In genomic region chr6:107460074-107460631, GRCh38 we compare ENCODE assay signal across 8 cellular contexts. TPM values are rescaled to one million over a fixed set of nuclear protein-coding genes. Genes with fewer than 3 reads are reported as not detected.
A peak's percentile ranks its signal among the peaks of the same experiment; 100 is the strongest.
DNase-seq lines count a peak whose midpoint lies in the region; ATAC-seq and TF ChIP-seq lines count a peak whose summit lies in the region.

No MANE protein-coding gene starts in this region.

- TF ChIP-seq CTCF in heart right ventricle (IDR thresholded peaks at IDR 0.05) = no peak
- no peak for TF ChIP-seq CTCF in activated CD8-positive, alpha-beta T cell treated with anti-CD3 and anti-CD28 coated beads for 36 hours (IDR thresholded peaks at IDR 0.05)
- TF ChIP-seq CTCF in smooth muscle cell (IDR thresholded peaks at IDR 0.05; ENCODE audit: borderline replicate concordance, insufficient read depth, poor library complexity, severe bottlenecking) = no peak

- H3K27ac ChIP-seq in heart right ventricle = peak overlapping the region; percentile 85 to 97 (median 90)
- peak overlapping the region; percentile 47 for H3K27ac ChIP-seq in smooth muscle cell (ENCODE audit: low read depth)

- intact Hi-C loops in heart right ventricle (cut with DNase I) (loop anchor here in 2 of 10 donors (2.0 to 5.0 kb wide), 2 partner anchors 31 to 192 kb away; partner anchors contain the start of gene SOBP (in 1 of the 2)), Right ventricle myocardium inferior (cut with DNase I) (no loop called here), posterior vena cava (cut with DNase I) (no loop called here)
- intact Hi-C loops in activated CD8-positive, alpha-beta T cell treated with anti-CD3 and anti-CD28 coated beads for 36 hours (cut with micrococcal nuclease) = no loop called here

- peak overlapping the region; percentile 80 for H3K4me2 ChIP-seq in smooth muscle cell

- CTCF ChIA-PET in activated CD8-positive, alpha-beta T cell treated with anti-CD3 and anti-CD28 coated beads for 36 hours (lab: Charles Lee) = interaction anchor here (1.0 to 2.2 kb wide), 11 partner anchors 10 to 345 kb away, joined by 3 to 8 read pairs (median 4); partner anchors contain the start of gene BEND3

- H3K79me2 ChIP-seq in smooth muscle cell (ENCODE audit: low read depth) = peaks cover 21% of the 10 kb centered on the region

- peak overlapping the region; percentile 90 for H3K27ac Mint-ChIP-seq in activated CD8-positive, alpha-beta T cell treated with anti-CD3 and anti-CD28 coated beads for 36 hours

- POLR2A ChIA-PET in activated CD8-positive, alpha-beta T cell treated with anti-CD3 and anti-CD28 coated beads for 36 hours (lab: Charles Lee) = interaction anchor here (0.9 to 1.9 kb wide), 9 partner anchors 9 to 708 kb away, joined by 3 to 11 read pairs (median 3); partner anchors contain the start of gene SCML4

- peak overlapping the region; percentile 86 for H3K4me3 Mint-ChIP-seq in activated CD8-positive, alpha-beta T cell treated with anti-CD3 and anti-CD28 coated beads for 36 hours

- H3K4me1 ChIP-seq in heart right ventricle = peaks cover 0 to 32% (median 19%) of the 10 kb centered on the region in 9 donors
- peaks cover 4% of the 10 kb centered on the region for H3K4me1 ChIP-seq in smooth muscle cell (ENCODE audit: low read depth)

- H3K4me3 ChIP-seq in heart right ventricle (peak overlapping the region; percentile 56 to 97 (median 80)), iPS-11a (ENCODE audit: low read depth, low read length) (peak overlapping the region; percentile 92), smooth muscle cell (peak overlapping the region; percentile 92)

- H3K9ac ChIP-seq in smooth muscle cell (ENCODE audit: low read depth) = peak overlapping the region; percentile 49

- H3K27me3 ChIP-seq in heart right ventricle (no peaks in the 10 kb centered on the region), smooth muscle cell (ENCODE audit: low read depth) (no peaks in the 10 kb centered on the region)

- ATAC-seq in heart right ventricle (peak in 2 of 8 donors; percentile 3 to 32), Right ventricle myocardium inferior (no peak)
- no peak for ATAC-seq in activated CD8-positive, alpha-beta T cell treated with anti-CD3 and anti-CD28 coated beads for 36 hours

- H3K36me3 Mint-ChIP-seq in activated CD8-positive, alpha-beta T cell treated with anti-CD3 and anti-CD28 coated beads for 36 hours (ENCODE audit: low read depth) = no peaks in the 10 kb centered on the region

- H3K4me1 Mint-ChIP-seq in activated CD8-positive, alpha-beta T cell treated with anti-CD3 and anti-CD28 coated beads for 36 hours (ENCODE audit: low read depth) = peaks cover 13% of the 10 kb centered on the region

- H3F3A ChIP-seq in smooth muscle cell (ENCODE audit: low read depth) = no peaks in the 10 kb centered on the region

- WGBS in heart right ventricle, 2 donors = 30 to 31% methylated on average over 22 of the region's 22 CpGs
- 25% methylated on average over 22 of the region's 22 CpGs for WGBS in smooth muscle cell (ENCODE audit: low lambda C conversion rate)

- H4K20me1 ChIP-seq in smooth muscle cell (ENCODE audit: low read depth) = no peaks in the 10 kb centered on the region

- H3K9me3 ChIP-seq in heart right ventricle (no peaks in the 10 kb centered on the region), smooth muscle cell (replicated peaks; ENCODE audit: low read depth) (no peaks in the 10 kb centered on the region)

- H3K36me3 ChIP-seq in heart right ventricle = peaks cover 0 to 5% (median 0%) of the 10 kb centered on the region in 9 donors
- H3K36me3 ChIP-seq in smooth muscle cell (ENCODE audit: low read depth) = no peaks in the 10 kb centered on the region

- DNase-seq in heart right ventricle = no peak
- no peak for DNase-seq in Right ventricle myocardium inferior (ENCODE audit: missing footprints)
- no peak for DNase-seq in activated CD8-positive, alpha-beta T cell treated with anti-CD3 and anti-CD28 coated beads for 36 hours
- DNase-seq in smooth muscle cell (lab: John Stamatoyannopoulos, UW; ENCODE audit: unreplicated experiment) = no peak
- DNase-seq in DMS153 (lab: John Stamatoyannopoulos, UW) = no peak
- DNase-seq in AG20443 (ENCODE audit: low spot score) = no peak
- no peak for DNase-seq in posterior vena cava (ENCODE audit: low spot score)

- H2AFZ ChIP-seq in smooth muscle cell (ENCODE audit: low read depth) = peak overlapping the region; percentile 75

- no peaks in the 10 kb centered on the region for H3K27me3 Mint-ChIP-seq in activated CD8-positive, alpha-beta T cell treated with anti-CD3 and anti-CD28 coated beads for 36 hours

- no peaks in the 10 kb centered on the region for H3K9me3 Mint-ChIP-seq in activated CD8-positive, alpha-beta T cell treated with anti-CD3 and anti-CD28 coated beads for 36 hours

RNA-seq across cellular contexts. Expression of gene PDSS2, which starts 0.8 kb away (rescaled TPM):
- 10 to 100 TPM; 15.5 to 22.2 (median 19.7) TPM for total RNA-seq in heart right ventricle
- polyA plus RNA-seq in heart right ventricle = 1 to 10 TPM; 5.5 to 9.2 TPM
- total RNA-seq in Right ventricle myocardium inferior = 15.6 TPM
- 10 to 100 TPM; 13.2 to 14.8 TPM for total RNA-seq in activated CD8-positive, alpha-beta T cell treated with anti-CD3 and anti-CD28 coated beads for 36 hours
- 15.5 and 21.6 TPM in 2 replicates for total RNA-seq in smooth muscle cell
- polyA plus RNA-seq in smooth muscle cell = 12.1 and 12.8 TPM in 2 replicates
- 10 to 100 TPM; 10.1 to 11.6 TPM for total RNA-seq in posterior vena cava

RNA-seq across cellular contexts. Expression of gene SOBP, which starts 29.8 kb away (rescaled TPM):
- total RNA-seq in heart right ventricle = 10 to 100 TPM; 11.1 to 25.3 (median 19.6) TPM
- 1 to 10 TPM; 5.2 to 9.7 TPM for polyA plus RNA-seq in heart right ventricle
- total RNA-seq in Right ventricle myocardium inferior = 16.4 TPM
- 1 to 10 TPM in 1 of 2 experiments, under 1 TPM in 1; 0.77 to 1.1 TPM for total RNA-seq in activated CD8-positive, alpha-beta T cell treated with anti-CD3 and anti-CD28 coated beads for 36 hours
- 0.67 and 3.0 TPM in 2 replicates for total RNA-seq in smooth muscle cell
- polyA plus RNA-seq in smooth muscle cell = 2.7 and 4.0 TPM in 2 replicates
- total RNA-seq in posterior vena cava = 10 to 100 TPM; 18.7 to 20.0 TPM
